1 cellular context compared by ENCODE assay signal in genomic region chr14:75050852-75051555, GRCh38.
TF ChIP-seq lines count a peak whose summit lies in the region.

TSS of gene MLH3 (minus strand) at chr14:75051467. CDS start at chr14:75049655, 1,812 bp downstream.

TF ChIP-seq in K562, 482 proteins besides CTCF, POLR2A, EP300 and RAD21 (continued from another document and continues in another):
- TF ChIP-seq MGA (IDR thresholded peaks at IDR 0.05): peak; percentile 96
- no peak for TF ChIP-seq CBX3 (IDR thresholded peaks at IDR 0.05; ENCODE audit: borderline replicate concordance in 1 of 2, low read length in 2 of 2)
- TF ChIP-seq ZNF77 (CRISPR knock-in tag; IDR thresholded peaks at IDR 0.05): no peak
- no peak for TF ChIP-seq ZNF143 (CRISPR knock-in tag; IDR thresholded peaks at IDR 0.05)
- TF ChIP-seq ZNF3 (CRISPR knock-in tag; IDR thresholded peaks at IDR 0.05): no peak
- no peak for TF ChIP-seq MEF2A (IDR thresholded peaks at IDR 0.05; ENCODE audit: control insufficient read depth, low read depth, low read length)
- TF ChIP-seq FOXK2 (conservative IDR thresholded peaks at IDR 0.05 in 1 of 2, IDR thresholded peaks at IDR 0.05 in 1 of 2; ENCODE audit: low read depth in 2 of 2): no peak
- no peak for TF ChIP-seq CEBPG (CRISPR knock-in tag; IDR thresholded peaks at IDR 0.05)
- no peak for TF ChIP-seq CEBPG (tag; conservative IDR thresholded peaks at IDR 0.05 in 1 of 2, IDR thresholded peaks at IDR 0.05 in 1 of 2)
- TF ChIP-seq ZNF184 (CRISPR knock-in tag; IDR thresholded peaks at IDR 0.05): no peak
- TF ChIP-seq PHB2 (IDR thresholded peaks at IDR 0.05; ENCODE audit: low read depth): no peak
- no peak for TF ChIP-seq CHD1 (IDR thresholded peaks at IDR 0.05; ENCODE audit: low read length)
- 0 out of 2 replicates have a peak, but pooled peaks have one; percentile 17 for TF ChIP-seq E2F3 (CRISPR knock-in tag; IDR thresholded peaks at IDR 0.05)
- TF ChIP-seq SMC3 (conservative IDR thresholded peaks at IDR 0.05; ENCODE audit: insufficient read depth, low read depth, low read length): no peak
- TF ChIP-seq GABPB1 (CRISPR knock-in tag; IDR thresholded peaks at IDR 0.05): 0 out of 2 replicates have a peak, but pooled peaks have one; percentile 29
- no peak for TF ChIP-seq ZNF830 (CRISPR knock-in tag; IDR thresholded peaks at IDR 0.05)
- no peak for TF ChIP-seq KAT7 (CRISPR knock-in tag; IDR thresholded peaks at IDR 0.05; ENCODE audit: borderline replicate concordance)
- TF ChIP-seq HMGN3 (IDR thresholded peaks at IDR 0.05; ENCODE audit: borderline replicate concordance, extremely low read depth, insufficient read length, low read depth, low read length): peak; percentile 44
- no peak for TF ChIP-seq STAT5B (CRISPR knock-in tag; IDR thresholded peaks at IDR 0.05)
- no peak for TF ChIP-seq NCOA2 (IDR thresholded peaks at IDR 0.05; ENCODE audit: partially characterized antibody in 2 of 2)
- no peak for TF ChIP-seq ARHGAP35 (IDR thresholded peaks at IDR 0.05; ENCODE audit: partially characterized antibody)
- no peak for TF ChIP-seq CTCFL (IDR thresholded peaks at IDR 0.05; ENCODE audit: borderline replicate concordance, insufficient read depth, low read depth, low read length, poor library complexity, severe bottlenecking)
- no peak for TF ChIP-seq ZNF174 (CRISPR knock-in tag; IDR thresholded peaks at IDR 0.05)
- TF ChIP-seq MBD2 (IDR thresholded peaks at IDR 0.05; ENCODE audit: borderline replicate concordance, low read depth): no peak
- no peak for TF ChIP-seq NONO (IDR thresholded peaks at IDR 0.05; ENCODE audit: low read depth in 2 of 2, low read length in 1 of 2)
- TF ChIP-seq ZNF197 (CRISPR knock-in tag; IDR thresholded peaks at IDR 0.05; ENCODE audit: low read depth): no peak
- TF ChIP-seq ZNF584 (CRISPR knock-in tag; IDR thresholded peaks at IDR 0.05; ENCODE audit: low read depth): no peak
- 0 out of 2 replicates have a peak, but pooled peaks have one; percentile 36 for TF ChIP-seq POLR2AphosphoS5 (IDR thresholded peaks at IDR 0.05; ENCODE audit: control insufficient read depth, insufficient read depth, low read depth, low read length)
- TF ChIP-seq PCBP2 (IDR thresholded peaks at IDR 0.05; ENCODE audit: low read depth, low read length, poor library complexity, severe bottlenecking): no peak
- no peak for TF ChIP-seq TRIM28 (IDR thresholded peaks at IDR 0.05)
- TF ChIP-seq HLTF (IDR thresholded peaks at IDR 0.05): no peak
- TF ChIP-seq PATZ1 (CRISPR knock-in tag; IDR thresholded peaks at IDR 0.05; ENCODE audit: borderline replicate concordance): no peak
- TF ChIP-seq MTF1 (CRISPR knock-in tag; IDR thresholded peaks at IDR 0.05; ENCODE audit: borderline replicate concordance): no peak
- no peak for TF ChIP-seq RBM14 (IDR thresholded peaks at IDR 0.05; ENCODE audit: borderline replicate concordance, insufficient read depth, low read depth, low read length)
- no peak for TF ChIP-seq NFIX (CRISPR knock-in tag; IDR thresholded peaks at IDR 0.05; ENCODE audit: low read depth)
- TF ChIP-seq ZMIZ1 (IDR thresholded peaks at IDR 0.05; ENCODE audit: low read depth in 2 of 2, low read length in 2 of 2): no peak
- TF ChIP-seq KDM5B (IDR thresholded peaks at IDR 0.05; ENCODE audit: insufficient replicate concordance, low read depth, low read length): peak; percentile 22
- TF ChIP-seq MLX (CRISPR knock-in tag; conservative IDR thresholded peaks at IDR 0.05): no peak
- no peak for TF ChIP-seq RBM34 (IDR thresholded peaks at IDR 0.05; ENCODE audit: borderline replicate concordance, insufficient read depth, low read length)
- TF ChIP-seq PHTF2 (CRISPR knock-in tag; IDR thresholded peaks at IDR 0.05): no peak
- TF ChIP-seq MAZ (CRISPR knock-in tag; conservative IDR thresholded peaks at IDR 0.05 in 1 of 2, IDR thresholded peaks at IDR 0.05 in 1 of 2): 0 out of 4 replicates have a peak, but pooled peaks have one; percentile 34 to 64
- no peak for TF ChIP-seq KHSRP (IDR thresholded peaks at IDR 0.05)
- no peak for TF ChIP-seq SAFB2 (IDR thresholded peaks at IDR 0.05; ENCODE audit: borderline replicate concordance, low read depth, low read length, severe bottlenecking)
- TF ChIP-seq ID3 (CRISPR knock-in tag; IDR thresholded peaks at IDR 0.05): no peak
- TF ChIP-seq ID3 (tag; IDR thresholded peaks at IDR 0.05): peak; percentile 68; the same call in 1 of the 2 replicates
- no peak for TF ChIP-seq TFAM (CRISPR knock-in tag; conservative IDR thresholded peaks at IDR 0.05)
- no peak for TF ChIP-seq FOXM1 (IDR thresholded peaks at IDR 0.05; ENCODE audit: low read depth)
- TF ChIP-seq FOXM1 (CRISPR knock-in tag; IDR thresholded peaks at IDR 0.05; ENCODE audit: low read depth): no peak
- TF ChIP-seq ZNF146 (CRISPR knock-in tag; IDR thresholded peaks at IDR 0.05; ENCODE audit: unreplicated experiment): no peak
